Comparison of ENCODE assay signal across 11 cellular contexts in the genomic region with DNA sequence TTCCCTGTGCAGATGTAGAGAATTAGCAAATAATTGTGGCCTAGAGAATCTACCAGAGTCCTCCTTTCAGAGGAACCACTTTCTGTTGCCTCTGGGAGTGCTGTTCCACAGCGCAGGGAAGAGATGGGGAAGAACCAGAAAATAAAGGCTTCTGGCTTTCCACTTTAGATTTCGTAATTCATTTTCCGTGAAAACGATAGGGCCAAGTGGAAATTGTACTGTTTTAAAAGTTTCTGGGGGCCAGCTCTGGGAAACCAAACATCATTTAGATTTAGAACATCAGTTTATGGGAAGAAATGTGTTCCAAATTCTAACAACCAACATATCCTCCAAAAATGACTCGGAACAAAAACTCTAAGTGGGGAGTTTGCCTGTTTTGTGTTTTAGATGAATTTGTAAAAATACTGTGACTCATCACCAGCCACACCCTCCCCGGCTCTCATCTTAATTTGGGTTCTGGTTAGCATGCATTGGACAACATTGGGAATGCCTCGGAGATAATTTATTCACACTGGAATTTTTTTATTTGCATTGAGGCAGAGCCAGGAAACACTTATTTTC.
DNase-seq lines count a peak whose midpoint lies in the region; ATAC-seq and TF ChIP-seq lines count a peak whose summit lies in the region.
"Had no signal": no experiment of that assay in that cellular context is flagged by ENCODE, and none has a peak within 500 bp of the region (broad histone marks: within the 10 kb centered on the region; RNA-seq: fewer than 3 reads in every experiment).

No MANE protein-coding gene starts in this region.

- peak; percentile 82 for TF ChIP-seq CTCF in BJ (IDR thresholded peaks at IDR 0.05; ENCODE audit: insufficient read depth, low read depth, low read length)
- peak in 4 of 6 experiments; percentile 11 to 46 (median 39) for TF ChIP-seq CTCF in Peyer's patch (IDR thresholded peaks at IDR 0.05)
- TF ChIP-seq CTCF in progenitor cell of endocrine pancreas (IDR thresholded peaks at IDR 0.05; ENCODE audit: unreplicated experiment): peak; percentile 32

- peak overlapping the region in 2 of 4 donors; percentile 60 to 61 for H3K27ac ChIP-seq in Peyer's patch

- H3K27ac Mint-ChIP-seq in progenitor cell of endocrine pancreas: no peak overlapping the region
- H3K27ac Mint-ChIP-seq: T-helper 2 cell treated with Interferon-gamma antibody and Interleukin-4, amounts not matched to agents 5 μg/mL and 100 μg/mL, for 36 hours had no signal

- H3K4me3 Mint-ChIP-seq in progenitor cell of endocrine pancreas (ENCODE audit: low read depth): no peak overlapping the region
- H3K4me3 Mint-ChIP-seq: T-helper 2 cell treated with Interferon-gamma antibody and Interleukin-4, amounts not matched to agents 5 μg/mL and 100 μg/mL, for 36 hours had no signal

- TF ChIP-seq POLR2A in Peyer's patch (IDR thresholded peaks at IDR 0.05): no peak

- H3K27me3 ChIP-seq in BJ (ENCODE audit: control insufficient read depth, insufficient read depth, low read length) (no peaks in the 10 kb centered on the region), Peyer's patch (no peaks in the 10 kb centered on the region)

- DNase-seq in BJ (ENCODE audit: low read depth) (peak; percentile 58), Peyer's patch (no peak), fibroblast of gingiva (ENCODE audit: low read depth) (peak; percentile 85), progenitor cell of endocrine pancreas (ENCODE audit: low spot score, unreplicated experiment) (no peak), GF-D8 (lab: John Stamatoyannopoulos, UW) (no peak), NCI-H69 (lab: John Stamatoyannopoulos, UW) (no peak), SKM-1 (lab: John Stamatoyannopoulos, UW; ENCODE audit: unreplicated experiment) (no peak)
- DNase-seq: activated naive CD4-positive, alpha-beta T cell treated with Interleukin-2 at 50 U/mL for 16 hours; NCI-H1436 treated with DMSO at 0.1 percent for 48 hours had no signal

- H3K4me1 Mint-ChIP-seq in progenitor cell of endocrine pancreas (ENCODE audit: low read depth): peaks cover 19% of the 10 kb centered on the region

- CTCF ChIA-PET in BJ (lab: Yijun Ruan, JAX): interaction anchor here (0.6 to 3.6 kb wide), 10 partner anchors 11 to 641 kb away, joined by 3 to 11 read pairs (median 3); no protein-coding TSS in a partner anchor

- H3K27me3 Mint-ChIP-seq in progenitor cell of endocrine pancreas: no peaks in the 10 kb centered on the region

- POLR2A ChIA-PET in BJ (lab: Charles Lee): interaction anchor here (0.6 kb wide), 2 partner anchors 13 to 111 kb away, joined by 3 to 4 read pairs; no protein-coding TSS in a partner anchor

- peaks cover 0 to 26% (median 0%) of the 10 kb centered on the region in 4 donors for H3K4me1 ChIP-seq in Peyer's patch

- H3K36me3 ChIP-seq in BJ (ENCODE audit: control insufficient read depth, insufficient read depth, low read length) (no peaks in the 10 kb centered on the region), Peyer's patch (no peaks in the 10 kb centered on the region)

- H3K4me3 ChIP-seq in BJ (ENCODE audit: low read depth, low read length) (no peak overlapping the region), Peyer's patch (no peak overlapping the region)

- ATAC-seq in GM21619 (IDR thresholded peaks at IDR 0.05; ENCODE audit: unreplicated experiment): no peak

- no peaks in the 10 kb centered on the region for H3K36me3 Mint-ChIP-seq in progenitor cell of endocrine pancreas (ENCODE audit: insufficient read depth)

- H3K9me3 ChIP-seq in Peyer's patch: no peaks in the 10 kb centered on the region

- no peaks in the 10 kb centered on the region for H3K9me3 Mint-ChIP-seq in progenitor cell of endocrine pancreas (ENCODE audit: low read depth)
- H3K9me3 Mint-ChIP-seq: T-helper 2 cell treated with Interferon-gamma antibody and Interleukin-4, amounts not matched to agents 5 μg/mL and 100 μg/mL, for 36 hours had no signal

Comparison
In these comparisons a context has a peak if more than half of its experiments do, and no peak if none do; other contexts are left out.
1. DNase-seq: peak in BJ (single experiment) and fibroblast of gingiva (single experiment); none in Peyer's patch (0 of 3), progenitor cell of endocrine pancreas (single experiment), GF-D8 (single experiment), NCI-H69 (single experiment) and SKM-1 (single experiment).
2. CTCF ChIP-seq: peak in every context shown above with its lines; median percentile 82 in BJ; 39 in Peyer's patch; 32 in progenitor cell of endocrine pancreas.